ENCODE assay signal across 8 cellular contexts in genomic region chr10:68154211-68154497, GRCh38. TPM values are rescaled to one million over a fixed set of nuclear protein-coding genes. Genes with fewer than 3 reads are reported as not detected.
DNase-seq lines count a peak whose midpoint lies in the region; ATAC-seq and TF ChIP-seq lines count a peak whose summit lies in the region.

No MANE protein-coding gene starts in this region.

- POLR2A ChIA-PET in naive thymus-derived CD8-positive, alpha-beta T cell (lab: Charles Lee) = no interaction called here
- POLR2A ChIA-PET in activated CD4-positive, alpha-beta memory T cell treated with anti-CD3 and anti-CD28 coated beads for 36 hours (lab: Charles Lee) = no interaction called here

- DNase-seq in ACHN (peak; percentile 30), M059J (ENCODE audit: low read depth) (peak; percentile 24), colonic mucosa (peak; percentile 24), mesothelial cell of epicardium (ENCODE audit: low spot score in 2 of 2, unreplicated experiment in 2 of 2) (no peak)
- DNase-seq in naive thymus-derived CD8-positive, alpha-beta T cell = no peak
- no peak for DNase-seq in activated CD4-positive, alpha-beta memory T cell treated with anti-CD3 and anti-CD28 coated beads for 36 hours

- no peaks in the 10 kb centered on the region for H3K36me3 ChIP-seq in colonic mucosa

- H3K4me1 Mint-ChIP-seq in mesothelial cell of epicardium = peaks cover 16% of the 10 kb centered on the region
- H3K4me1 Mint-ChIP-seq in naive thymus-derived CD8-positive, alpha-beta T cell = peaks cover 0 to 9% (median 0%) of the 10 kb centered on the region in 4 donors
- H3K4me1 Mint-ChIP-seq in activated CD4-positive, alpha-beta memory T cell treated with anti-CD3 and anti-CD28 coated beads for 36 hours (ENCODE audit: low read depth) = no peaks in the 10 kb centered on the region

- H3K27ac ChIP-seq in colonic mucosa = no peak overlapping the region

- no peak overlapping the region for H3K9ac ChIP-seq in colonic mucosa (ENCODE audit: low read depth in 2 of 2, low read length in 2 of 2)

- no peaks in the 10 kb centered on the region for H3K4me1 ChIP-seq in colonic mucosa

- no peak overlapping the region for H3K4me3 Mint-ChIP-seq in mesothelial cell of epicardium
- no peak overlapping the region for H3K4me3 Mint-ChIP-seq in naive thymus-derived CD8-positive, alpha-beta T cell
- no peak overlapping the region for H3K4me3 Mint-ChIP-seq in activated CD4-positive, alpha-beta memory T cell treated with anti-CD3 and anti-CD28 coated beads for 36 hours

- no peak for ATAC-seq in naive thymus-derived CD8-positive, alpha-beta T cell
- no peak for ATAC-seq in GM18868 (IDR thresholded peaks at IDR 0.05; ENCODE audit: unreplicated experiment)
- no peak for ATAC-seq in GM21825 (IDR thresholded peaks at IDR 0.05; ENCODE audit: unreplicated experiment)

- intact Hi-C loops in colonic mucosa (cut with DNase I) = no loop called here
- intact Hi-C loops in activated CD4-positive, alpha-beta memory T cell treated with anti-CD3 and anti-CD28 coated beads for 36 hours (cut with micrococcal nuclease) = no loop called here

- in situ Hi-C loops in ACHN (cut with HindIII; ENCODE audit: low pct_ligation_motif_present, low pct_unique_long_range_greater_than_20kb, low sequenced_read_pairs) = no loop called here

- H3K27me3 ChIP-seq in colonic mucosa = no peaks in the 10 kb centered on the region

- TF ChIP-seq CTCF in colonic mucosa (IDR thresholded peaks at IDR 0.05) = no peak
- TF ChIP-seq CTCF in mesothelial cell of epicardium (IDR thresholded peaks at IDR 0.05; ENCODE audit: unreplicated experiment) = no peak

- no peaks in the 10 kb centered on the region for H3K27me3 Mint-ChIP-seq in mesothelial cell of epicardium (ENCODE audit: low read depth)
- H3K27me3 Mint-ChIP-seq in naive thymus-derived CD8-positive, alpha-beta T cell = peaks cover 0 to 4% (median 0%) of the 10 kb centered on the region in 5 donors
- peaks cover 2% of the 10 kb centered on the region for H3K27me3 Mint-ChIP-seq in activated CD4-positive, alpha-beta memory T cell treated with anti-CD3 and anti-CD28 coated beads for 36 hours

- H3K4me3 ChIP-seq in colonic mucosa = no peak overlapping the region

- no peaks in the 10 kb centered on the region for H3K36me3 Mint-ChIP-seq in mesothelial cell of epicardium
- no peaks in the 10 kb centered on the region for H3K36me3 Mint-ChIP-seq in naive thymus-derived CD8-positive, alpha-beta T cell
- no peaks in the 10 kb centered on the region for H3K36me3 Mint-ChIP-seq in activated CD4-positive, alpha-beta memory T cell treated with anti-CD3 and anti-CD28 coated beads for 36 hours

- peak overlapping the region; percentile 79 for H3K27ac Mint-ChIP-seq in mesothelial cell of epicardium
- H3K27ac Mint-ChIP-seq in naive thymus-derived CD8-positive, alpha-beta T cell = peak overlapping the region in 1 of 10 donors; percentile 53
- H3K27ac Mint-ChIP-seq in activated CD4-positive, alpha-beta memory T cell treated with anti-CD3 and anti-CD28 coated beads for 36 hours = no peak overlapping the region

- CTCF ChIA-PET in activated CD4-positive, alpha-beta memory T cell treated with anti-CD3 and anti-CD28 coated beads for 36 hours (lab: Charles Lee) = interaction anchor here (0.7 to 7.4 kb wide), 2 partner anchors 299 to 365 kb away, joined by 3 to 96 read pairs; no protein-coding TSS in a partner anchor

- H3K9me3 ChIP-seq in colonic mucosa = no peaks in the 10 kb centered on the region

- H3K9me3 Mint-ChIP-seq in mesothelial cell of epicardium = no peaks in the 10 kb centered on the region
- H3K9me3 Mint-ChIP-seq in naive thymus-derived CD8-positive, alpha-beta T cell = no peaks in the 10 kb centered on the region
- H3K9me3 Mint-ChIP-seq in activated CD4-positive, alpha-beta memory T cell treated with anti-CD3 and anti-CD28 coated beads for 36 hours = no peaks in the 10 kb centered on the region

RNA-seq across cellular contexts. Expression of gene MYPN, which starts 44.9 kb away (rescaled TPM):
- total RNA-seq in M059J (2014; rRNA removed; shearing (Covaris generic)) = 30.8 and 34.5 TPM in 2 replicates
- total RNA-seq in colonic mucosa (under 1 TPM; 0.07 to 0.27 TPM), mesothelial cell of epicardium (not detected in 3 replicates)
- total RNA-seq in naive thymus-derived CD8-positive, alpha-beta T cell = not detected
- not detected for polyA plus RNA-seq in naive thymus-derived CD8-positive, alpha-beta T cell
- under 1 TPM in 1 of 2 experiments, not detected in 1; 0.05 TPM for total RNA-seq in activated CD4-positive, alpha-beta memory T cell treated with anti-CD3 and anti-CD28 coated beads for 36 hours

Comparison
In these comparisons a context has a peak if more than half of its experiments do, and no peak if none do; other contexts are left out.
1. DNase-seq: peak in ACHN (single experiment), M059J (single experiment) and colonic mucosa (single experiment); none in mesothelial cell of epicardium (0 of 2), naive thymus-derived CD8-positive, alpha-beta T cell (0 of 10) and activated CD4-positive, alpha-beta memory T cell treated with anti-CD3 and anti-CD28 coated beads for 36 hours (single experiment).
2. RNA of gene MYPN, which starts 44.9 kb away (total RNA-seq): 30.8 to 34.5 TPM in M059J; 0.07 to 0.27 TPM in colonic mucosa, not detected in naive thymus-derived CD8-positive, alpha-beta T cell, 0.05 TPM in activated CD4-positive, alpha-beta memory T cell treated with anti-CD3 and anti-CD28 coated beads for 36 hours and not detected in mesothelial cell of epicardium; every median in the first group is over 10 times any median in the second.